In genomic region chr4:101888472-101888871, GRCh38 we compare ENCODE assay signal across 24 cellular contexts.
"Had no signal": no experiment of that assay in that cellular context is flagged by ENCODE, and none has a peak within 500 bp of the region (broad histone marks: within the 10 kb centered on the region; RNA-seq: fewer than 3 reads in every experiment).

No MANE protein-coding gene starts in this region.

- H3K27ac ChIP-seq: RWPE1 had no signal

- DNase-seq: IMR-90, Karpas-422, KG1, MV-4-11, NCI-H1048, NCI-H1105, NCI-H1417, NCI-H146, NCI-H1694 treated with DMSO at 0.1 percent for 48 hours, NCI-H1930, NCI-H2081, NCI-H2107, NCI-H226, NCI-H446, NCI-H510A, NCI-H524 treated with DMSO at 0.1 percent for 48 hours, NCI-H69, NCI-H774, PC-3, SHP77 had no signal

- ATAC-seq: HepG2, Panc1, PC-3, SK-N-SH treated with all-trans-retinoic acid at 6 μM for 48 hours had no signal
